ENCODE assay signal across 8 cellular contexts in the genomic region with DNA sequence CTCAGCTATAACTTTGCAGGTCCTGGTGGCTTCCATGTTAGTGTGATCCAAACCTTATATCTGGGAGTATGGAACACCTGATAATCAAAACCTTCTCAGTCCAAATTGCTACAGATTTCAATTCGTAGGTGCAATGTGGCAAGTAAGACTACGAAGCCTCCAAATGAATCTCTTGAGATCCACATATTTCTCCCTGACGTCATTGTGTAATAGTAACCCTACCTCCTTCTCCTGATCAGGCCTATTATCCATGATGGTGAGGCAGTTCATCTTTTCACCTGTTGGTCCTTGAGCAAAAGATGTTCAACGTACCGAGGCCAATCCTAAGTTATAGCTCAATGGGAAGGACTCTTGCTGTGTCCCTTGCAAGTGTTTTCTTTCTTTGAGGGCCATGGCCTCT.
"Had no signal": no experiment of that assay in that cellular context is flagged by ENCODE, and none has a peak within 500 bp of the region (broad histone marks: within the 10 kb centered on the region; RNA-seq: fewer than 3 reads in every experiment).

No MANE protein-coding gene starts in this region.

- H3K36me3 ChIP-seq: HAP-1 had no signal

- H2AFZ ChIP-seq: GM23248 had no signal

- ATAC-seq: HCT116 had no signal

- H3K9me3 ChIP-seq: HAP-1 had no signal

- DNase-seq: GM23248, GOT3, H7, KBM-7 had no signal

- H3K4me2 ChIP-seq: KMS-11 had no signal

- H3K4me1 ChIP-seq: HAP-1 had no signal

- H3K4me3 ChIP-seq: GM23248, HAP-1 had no signal

- H3K27ac ChIP-seq: GM23248, HL-60, KMS-11 had no signal

- H3K9ac ChIP-seq: GM23248, KMS-11 had no signal
